Comparison of ENCODE assay signal across 29 cellular contexts in the genomic region with DNA sequence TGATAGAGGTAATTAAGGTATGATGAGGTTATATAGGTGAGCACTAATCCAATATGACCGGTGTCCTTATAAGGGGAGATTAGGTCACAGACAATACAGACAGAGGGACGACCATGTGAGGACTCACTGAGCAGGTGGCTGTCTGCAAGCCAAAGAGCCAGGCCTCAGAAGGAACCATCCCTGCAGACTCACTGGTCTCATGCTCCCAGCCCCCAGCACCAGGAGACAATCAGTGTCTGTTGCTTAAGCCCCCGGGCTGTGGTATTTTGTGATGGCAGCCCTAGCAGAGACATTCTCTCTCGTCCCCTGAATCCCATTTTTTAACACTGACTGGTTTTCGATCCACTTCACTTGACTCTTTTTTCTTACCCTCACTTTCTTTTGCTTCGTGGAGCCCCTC. TPM values are rescaled to one million over a fixed set of nuclear protein-coding genes. Genes with fewer than 3 reads are reported as not detected.
"Had no signal": no experiment of that assay in that cellular context is flagged by ENCODE, and none has a peak within 500 bp of the region (broad histone marks: within the 10 kb centered on the region; RNA-seq: fewer than 3 reads in every experiment).

No MANE protein-coding gene starts in this region.

- DNase-seq: hypothalamus; immature natural killer cell; left ventricle myocardium inferior; midbrain; mucosa of descending colon; naive thymus-derived CD4-positive, alpha-beta T cell; nucleus accumbens; pancreas; posterior cingulate gyrus; retina; right cardiac atrium; stimulated activated CD4-positive, alpha-beta T cell treated with anti-CD3 and anti-CD28 coated beads, Interleukin-12 subunit alpha, Interleukin-12 subunit beta, amount 100 ng/mL, for 4 hours; stimulated activated CD4-positive, alpha-beta T cell treated with anti-CD3 and anti-CD28 coated beads, Interleukin-15, amount 100 ng/mL, for 24 hours; stimulated activated CD4-positive, alpha-beta T cell treated with anti-CD3 and anti-CD28 coated beads, Interleukin-2, amount 100 ng/mL, for 24 hours; stimulated activated CD4-positive, alpha-beta T cell treated with anti-CD3 and anti-CD28 coated beads, Interleukin-4, amount 100 ng/mL, for 1 hour; stimulated activated naive B cell treated with anti-CD40 and anti-IgM and Interleukin-4, amounts not matched to agents 10 μg/mL and 1 μg/mL and 100 μg/mL, for 72 hours; tibial artery; trophoblast cell had no signal

- H3K9me3 Mint-ChIP-seq: natural killer cell treated with Interleukin-12 subunit alpha and Interleukin-12 subunit beta and Interleukin-15 and Interleukin-18, amount 100 ng/mL, for 72 hours; stimulated activated naive B cell treated with anti-CD40 and anti-IgM and Interleukin-4, amounts not matched to agents 10 μg/mL and 1 μg/mL and 100 μg/mL, for 72 hours; stimulated activated naive CD8-positive, alpha-beta T cell treated with anti-CD3 and anti-CD28 coated beads, Interleukin-15, Interleukin-2, amounts not matched to agents 100 ng/mL and 50 ng/mL, for 24 hours had no signal

- H3K4me3 ChIP-seq: left ventricle myocardium inferior, lung, mucosa of descending colon, pancreas, prostate gland, skin epidermis, suprapubic skin, thoracic aorta, tibial artery, vagina had no signal

- H3K4me1 ChIP-seq: pancreas, vagina had no signal

- H3K27me3 ChIP-seq: vagina had no signal

- H3K9me3 ChIP-seq: left ventricle myocardium inferior, mucosa of descending colon, pancreas, prostate gland, suprapubic skin, thoracic aorta, tibial artery, vagina had no signal

- H3K4me3 Mint-ChIP-seq: immature natural killer cell; naive thymus-derived CD4-positive, alpha-beta T cell; natural killer cell treated with Interleukin-12 subunit alpha and Interleukin-12 subunit beta and Interleukin-15 and Interleukin-18, amount 100 ng/mL, for 72 hours; stimulated activated naive B cell treated with anti-CD40 and anti-IgM and Interleukin-4, amounts not matched to agents 10 μg/mL and 1 μg/mL and 100 μg/mL, for 72 hours; stimulated activated naive CD8-positive, alpha-beta T cell treated with anti-CD3 and anti-CD28 coated beads, Interleukin-15, Interleukin-2, amounts not matched to agents 100 ng/mL and 50 ng/mL, for 24 hours had no signal

- H3K4me1 Mint-ChIP-seq: immature natural killer cell had no signal

- H3K36me3 ChIP-seq: left ventricle myocardium inferior, pancreas, prostate gland, suprapubic skin, thoracic aorta, tibial artery, vagina had no signal

- ATAC-seq: mucosa of descending colon; naive thymus-derived CD4-positive, alpha-beta T cell; natural killer cell treated with Interleukin-12 subunit alpha and Interleukin-12 subunit beta and Interleukin-15 and Interleukin-18, amount 100 ng/mL, for 72 hours; pancreas; right cardiac atrium; sciatic nerve; stimulated activated naive B cell treated with anti-CD40 and anti-IgM and Interleukin-4, amounts not matched to agents 10 μg/mL and 1 μg/mL and 100 μg/mL, for 72 hours had no signal

- H3K27ac Mint-ChIP-seq: immature natural killer cell; naive thymus-derived CD4-positive, alpha-beta T cell; natural killer cell treated with Interleukin-12 subunit alpha and Interleukin-12 subunit beta and Interleukin-15 and Interleukin-18, amount 100 ng/mL, for 72 hours; stimulated activated naive B cell treated with anti-CD40 and anti-IgM and Interleukin-4, amounts not matched to agents 10 μg/mL and 1 μg/mL and 100 μg/mL, for 72 hours; stimulated activated naive CD8-positive, alpha-beta T cell treated with anti-CD3 and anti-CD28 coated beads, Interleukin-15, Interleukin-2, amounts not matched to agents 100 ng/mL and 50 ng/mL, for 24 hours had no signal

- H3K27ac ChIP-seq: left ventricle myocardium inferior, pancreas, prostate gland, skin epidermis, suprapubic skin, thoracic aorta, tibial artery, vagina had no signal

- H3K36me3 Mint-ChIP-seq: immature natural killer cell; natural killer cell treated with Interleukin-12 subunit alpha and Interleukin-12 subunit beta and Interleukin-15 and Interleukin-18, amount 100 ng/mL, for 72 hours had no signal

RNA-seq across cellular contexts. Expression of gene PABPC3, which starts 51.9 kb away (rescaled TPM):
- total RNA-seq: myocyte, thoracic aorta, vagina had no signal
- polyA plus RNA-seq: neural cell had no signal
